ENCODE assay signal across 30 cellular contexts in the genomic region with DNA sequence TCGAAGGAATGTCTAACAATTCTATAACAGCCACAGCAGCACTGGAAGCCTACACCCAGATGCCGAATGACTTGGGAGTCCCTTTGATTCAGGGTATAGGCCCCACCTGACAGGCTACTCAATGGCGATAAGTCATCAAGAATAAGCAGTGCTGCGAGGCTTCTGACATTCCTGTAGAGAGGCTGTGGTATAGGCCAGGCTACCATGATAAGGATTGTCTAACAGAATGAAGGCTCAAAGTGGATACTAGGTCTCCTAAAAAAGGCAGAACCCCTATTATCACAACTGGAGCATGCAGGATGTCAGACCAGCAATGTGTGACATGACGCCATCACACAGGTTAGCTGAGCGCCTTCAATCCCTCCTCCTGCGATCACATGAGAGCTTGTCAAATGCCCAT.
"Had no signal": no experiment of that assay in that cellular context is flagged by ENCODE, and none has a peak within 500 bp of the region (broad histone marks: within the 10 kb centered on the region; RNA-seq: fewer than 3 reads in every experiment).

No MANE protein-coding gene starts in this region.

- ATAC-seq: activated naive CD4-positive, alpha-beta T cell treated with anti-CD3 and anti-CD28 coated beads, Interleukin-2, amount 50 U/mL, for 72 hours; activated T-cell treated with anti-CD3 and anti-CD28 coated beads, Interleukin-2, amount 50 U/mL, for 72 hours; effector memory CD8-positive, alpha-beta T cell; foreskin keratinocyte; gastrocnemius medialis; T-cell had no signal

- H3K9me3 ChIP-seq: ascending aorta, breast epithelium, gastrocnemius medialis had no signal

- H3K4me1 ChIP-seq: breast epithelium, foreskin keratinocyte had no signal

- DNase-seq: activated B cell treated with CpG ODN at 0.5 μM for 24 hours; activated CD4-positive, alpha-beta memory T cell treated with anti-CD3 and anti-CD28 coated beads, Interleukin-2, amount 10 ng/mL, durations not matched to agents 7 days and 5 days; activated CD4-positive, alpha-beta T cell treated with anti-CD3 and anti-CD28 coated beads for 1 hour; activated CD4-positive, alpha-beta T cell treated with anti-CD3 and anti-CD28 coated beads for 4 hours; activated CD4-positive, alpha-beta T cell treated with anti-CD3 and anti-CD28 coated beads, Interleukin-2, amount 10 ng/mL, durations not matched to agents 7 days and 5 days; activated CD4-positive, alpha-beta T cell treated with anti-CD3 and anti-CD28 coated beads, Interleukin-2, amount 50 U/mL, for 4 hours; activated CD8-positive, alpha-beta memory T cell treated with anti-CD3 and anti-CD28 coated beads, Interleukin-2, amount 50 U/mL, for 48 hours; activated gamma-delta T cell; activated naive CD4-positive, alpha-beta T cell; activated naive CD4-positive, alpha-beta T cell treated with anti-CD3 and anti-CD28 coated beads, Interleukin-2, amount 10 ng/mL, durations not matched to agents 7 days and 5 days; activated naive CD8-positive, alpha-beta T cell treated with anti-CD3 and anti-CD28 coated beads, Interleukin-2, amount 10 ng/mL, durations not matched to agents 7 days and 5 days; activated T-cell treated with anti-CD3 and anti-CD28 coated beads for 4 hours; activated T-cell treated with anti-CD3 and anti-CD28 coated beads, Interleukin-2, amount 50 U/mL, for 24 hours; activated T-cell treated with anti-CD3 and anti-CD28 coated beads, Interleukin-2, amount 50 U/mL, for 72 hours; dermis blood vessel endothelial cell; effector CD4-positive, alpha-beta T cell; effector memory CD8-positive, alpha-beta T cell; erythroblast; foreskin keratinocyte; gastrocnemius medialis; glutamatergic neuron; SW 1271; T-cell; T1000; WERI-Rb-1 had no signal

- H3K36me3 ChIP-seq: ascending aorta, breast epithelium, esophagus muscularis mucosa, gastrocnemius medialis, WERI-Rb-1 had no signal

- H3K4me3 ChIP-seq: ascending aorta, breast epithelium, coronary artery, esophagus muscularis mucosa, gastrocnemius medialis had no signal

- H3K27me3 ChIP-seq: ascending aorta, breast epithelium, esophagus muscularis mucosa, foreskin keratinocyte, gastrocnemius medialis had no signal

- H3K27ac ChIP-seq: ascending aorta, breast epithelium, coronary artery, esophagus muscularis mucosa, foreskin keratinocyte, gastrocnemius medialis, WERI-Rb-1 had no signal
